18 cellular contexts compared by ENCODE assay signal in genomic region chr20:19961298-19961697, GRCh38. TPM values are rescaled to one million over a fixed set of nuclear protein-coding genes. Genes with fewer than 3 reads are reported as not detected.
DNase-seq lines count a peak whose midpoint lies in the region; ATAC-seq and TF ChIP-seq lines count a peak whose summit lies in the region.
"Had no signal": no experiment of that assay in that cellular context is flagged by ENCODE, and none has a peak within 500 bp of the region (broad histone marks: within the 10 kb centered on the region; RNA-seq: fewer than 3 reads in every experiment).

No MANE protein-coding gene starts in this region.

- WGBS in esophagus, 2 donors = 38 to 58% methylated on average over 6 of the region's 6 CpGs
- WGBS in thyroid gland, 2 donors = 76 to 81% methylated on average over 6 of the region's 6 CpGs

- no peak overlapping the region for H3K9ac ChIP-seq in HUES6 (ENCODE audit: low read length)

- H3K4me3 Mint-ChIP-seq in activated naive CD4-positive, alpha-beta T cell treated with anti-CD3 and anti-CD28 coated beads for 36 hours = no peak overlapping the region
- H3K4me3 Mint-ChIP-seq: CD8-positive, alpha-beta T cell had no signal

- no peaks in the 10 kb centered on the region for H3K36me3 Mint-ChIP-seq in activated naive CD4-positive, alpha-beta T cell treated with anti-CD3 and anti-CD28 coated beads for 36 hours (ENCODE audit: low read depth)
- H3K36me3 Mint-ChIP-seq: CD8-positive, alpha-beta T cell had no signal

- H3K4me1 Mint-ChIP-seq in activated naive CD4-positive, alpha-beta T cell treated with anti-CD3 and anti-CD28 coated beads for 36 hours (ENCODE audit: low read depth) = no peaks in the 10 kb centered on the region

- CTCF ChIA-PET in activated naive CD4-positive, alpha-beta T cell treated with anti-CD3 and anti-CD28 coated beads for 36 hours (lab: Charles Lee) = no interaction called here

- H3K27ac Mint-ChIP-seq in activated naive CD4-positive, alpha-beta T cell treated with anti-CD3 and anti-CD28 coated beads for 36 hours = no peak overlapping the region
- H3K27ac Mint-ChIP-seq: CD8-positive, alpha-beta T cell had no signal

- H3K4me3 ChIP-seq in HUES6 (ENCODE audit: low read depth, low read length) (peak overlapping the region; percentile 4; the same call in 1 of the 2 replicates), esophagus (ENCODE audit: low read depth in 1 of 2, low read length in 2 of 2) (no peak overlapping the region), thyroid gland (replicated peaks in 1 of 3) (no peak overlapping the region)
- H3K4me3 ChIP-seq: GM12878, MG63 had no signal

- ATAC-seq in GM19328 (IDR thresholded peaks at IDR 0.05; ENCODE audit: unreplicated experiment) = no peak
- ATAC-seq: CD8-positive, alpha-beta T cell; GM12878; Panc1 had no signal

- no peaks in the 10 kb centered on the region for H3K27me3 Mint-ChIP-seq in activated naive CD4-positive, alpha-beta T cell treated with anti-CD3 and anti-CD28 coated beads for 36 hours (ENCODE audit: low read depth)

- H3K27me3 ChIP-seq in HUES6 (ENCODE audit: control insufficient read depth, insufficient read depth, low read length) (no peaks in the 10 kb centered on the region), esophagus (ENCODE audit: control insufficient read depth in 1 of 2, insufficient read depth in 2 of 2, low read length in 2 of 2) (no peaks in the 10 kb centered on the region), thyroid gland (no peaks in the 10 kb centered on the region)
- H3K27me3 ChIP-seq: MG63 had no signal

- no peak for TF ChIP-seq POLR2A in thyroid gland (IDR thresholded peaks at IDR 0.05)

- no peaks in the 10 kb centered on the region for H3K9me3 Mint-ChIP-seq in activated naive CD4-positive, alpha-beta T cell treated with anti-CD3 and anti-CD28 coated beads for 36 hours
- H3K9me3 Mint-ChIP-seq: CD8-positive, alpha-beta T cell had no signal

- H3K9me3 ChIP-seq in HUES6 (ENCODE audit: control insufficient read depth, insufficient read depth, low read depth, low read length) = no peaks in the 10 kb centered on the region
- no peaks in the 10 kb centered on the region for H3K9me3 ChIP-seq in esophagus (ENCODE audit: control insufficient read depth in 2 of 2, insufficient read depth in 1 of 2, low read depth in 1 of 2, low read length in 1 of 2)
- H3K9me3 ChIP-seq in thyroid gland = no peaks in the 10 kb centered on the region
- H3K9me3 ChIP-seq: MG63 had no signal

- H3K36me3 ChIP-seq in HUES6 (ENCODE audit: control insufficient read depth, insufficient read depth, low read length) (no peaks in the 10 kb centered on the region), esophagus (ENCODE audit: control insufficient read depth in 2 of 2, insufficient read depth in 2 of 2, low read length in 1 of 2) (peaks cover 0 to 8% of the 10 kb centered on the region in 2 donors), thyroid gland (peaks cover 9 to 16% of the 10 kb centered on the region in 2 donors)
- H3K36me3 ChIP-seq: MG63 had no signal

- no peak for TF ChIP-seq CTCF in thyroid gland (IDR thresholded peaks at IDR 0.05)

- H3K4me1 ChIP-seq in HUES6 (ENCODE audit: control insufficient read depth, insufficient read depth, low read length) (peaks cover 43% of the 10 kb centered on the region), esophagus (ENCODE audit: control insufficient read depth in 2 of 2, insufficient read depth in 2 of 2, low read length in 1 of 2) (peaks cover 5 to 11% of the 10 kb centered on the region in 2 donors), thyroid gland (peaks cover 15 to 40% of the 10 kb centered on the region in 2 donors)

- H3K27ac ChIP-seq in HUES6 (ENCODE audit: low read depth, low read length) (no peak overlapping the region), esophagus (ENCODE audit: low read depth in 2 of 2, low read length in 1 of 2) (peak overlapping the region; percentile 34 to 79), thyroid gland (peak overlapping the region; percentile 16 to 75 (median 44))

- intact Hi-C loops in thyroid gland (cut with DNase I) = no loop called here
- intact Hi-C loops in activated naive CD4-positive, alpha-beta T cell treated with anti-CD3 and anti-CD28 coated beads for 36 hours (cut with micrococcal nuclease) = no loop called here

- DNase-seq in left kidney (ENCODE audit: low read depth, low spot score) = peak; percentile 12
- no peak for DNase-seq in thyroid gland
- no peak for DNase-seq in activated naive CD4-positive, alpha-beta T cell treated with Interleukin-2 at 50 U/mL for 16 hours
- no peak for DNase-seq in activated naive CD4-positive, alpha-beta T cell treated with anti-CD3 and anti-CD28 coated beads for 36 hours
- no peak for DNase-seq in activated gamma-delta T cell treated with Interleukin-2 at 50 U/mL for 16 hours
- DNase-seq: CD8-positive, alpha-beta T cell; DND-41; GOT3; Kasumi-1; MG63; NCI-H1694 treated with DMSO at 0.1 percent for 48 hours; NCI-H2081 treated with DMSO at 0.1 percent for 48 hours; NCI-H524 treated with DMSO at 0.1 percent for 48 hours had no signal

RNA-seq across cellular contexts. Expression of gene NAA20, which starts 55.9 kb away (rescaled TPM):
- polyA plus RNA-seq in esophagus = 100 to 1,000 TPM; 186 to 388 TPM
- total RNA-seq in thyroid gland = 10 to 100 TPM; 53.3 to 65.7 (median 64.0) TPM
- total RNA-seq in activated naive CD4-positive, alpha-beta T cell treated with anti-CD3 and anti-CD28 coated beads for 36 hours = 10 to 100 TPM; 59.5 to 65.5 TPM
